ENCODE assay signal across 17 cellular contexts in the genomic region with DNA sequence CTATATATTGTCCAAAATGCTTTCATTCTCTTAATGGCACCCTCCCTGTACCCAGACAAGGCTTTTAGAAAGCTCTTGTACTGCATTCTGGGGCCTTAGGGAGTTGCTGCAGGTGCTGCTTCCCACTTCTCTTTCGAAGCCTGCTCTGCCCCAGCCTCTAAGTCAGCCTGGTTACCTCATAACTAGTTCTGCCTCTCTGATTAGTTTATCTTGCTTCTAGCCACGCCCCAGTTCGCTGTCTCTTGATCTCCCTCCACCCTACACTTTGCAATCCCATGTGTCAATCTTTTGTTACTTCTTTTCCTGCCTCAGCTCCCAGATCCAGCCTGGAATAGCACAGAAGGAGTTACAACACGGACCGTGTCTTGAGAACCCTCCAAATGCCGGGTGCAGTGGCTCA. TPM values are rescaled to one million over a fixed set of nuclear protein-coding genes. Genes with fewer than 3 reads are reported as not detected.
DNase-seq lines count a peak whose midpoint lies in the region; ATAC-seq, FAIRE-seq and TF ChIP-seq lines count a peak whose summit lies in the region.
"Had no signal": no experiment of that assay in that cellular context is flagged by ENCODE, and none has a peak within 500 bp of the region (broad histone marks: within the 10 kb centered on the region; RNA-seq: fewer than 3 reads in every experiment).

No MANE protein-coding gene starts in this region.

- H3K79me1 ChIP-seq in H1 (ENCODE audit: low read depth, low read length) (no peaks in the 10 kb centered on the region), mesenchymal stem cell (replicated peaks; ENCODE audit: low read length, poor library complexity, severe bottlenecking) (no peaks in the 10 kb centered on the region)

- H2BK120ac ChIP-seq in H1 (replicated peaks; ENCODE audit: low read depth, low read length) (no peak overlapping the region), mesenchymal stem cell (ENCODE audit: low read depth, low read length) (no peak overlapping the region)

- 92% methylated on average over 6 of the region's 6 CpGs; no CpG with 5 or more reads in 1 of the 2 experiments for WGBS in H1 (ENCODE audit: extremely low coverage in 1 of 2, insufficient coverage in 1 of 2, insufficient read length in 1 of 2, insufficient replicate concordance in 2 of 2, low coverage in 1 of 2, low lambda C conversion rate in 2 of 2, missing lambda C conversion rate in 1 of 2), 2 experiments
- 66 to 73% methylated on average over 6 of the region's 6 CpGs for WGBS in heart right ventricle, 2 donors
- 74% methylated on average over 6 of the region's 6 CpGs for WGBS in mesenchymal stem cell

- TF ChIP-seq CTCF in H1 (IDR thresholded peaks at IDR 0.05; ENCODE audit: control extremely low read depth in 1 of 3, insufficient read depth in 1 of 3, low read depth in 1 of 3, low read length in 3 of 3): no peak
- no peak for TF ChIP-seq CTCF in heart right ventricle (IDR thresholded peaks at IDR 0.05)

- CTCF ChIA-PET in H1 (lab: Charles Lee; ENCODE audit: partially characterized antibody): interaction anchor here (0.6 to 1.4 kb wide), 2 partner anchors 8 to 28 kb away, joined by 3 to 4 read pairs; no protein-coding TSS in a partner anchor

- H3K4me1 ChIP-seq in H1 (replicated peaks in 1 of 4; ENCODE audit: control insufficient read depth in 3 of 4, insufficient read depth in 4 of 4, low read length in 3 of 4): no peaks in the 10 kb centered on the region; a peak in 2 of 7 replicates
- H3K4me1 ChIP-seq in heart right ventricle: peaks cover 0 to 5% (median 0%) of the 10 kb centered on the region in 9 donors
- H3K4me1 ChIP-seq in mesenchymal stem cell (ENCODE audit: control insufficient read depth, insufficient read depth, low read depth, low read length): no peaks in the 10 kb centered on the region
- H3K4me1 ChIP-seq: SJCRH30 had no signal

- no peak for TF ChIP-seq EP300 in H1 (IDR thresholded peaks at IDR 0.05; ENCODE audit: borderline replicate concordance in 1 of 2, low read depth in 2 of 2, low read length in 2 of 2)

- no peak overlapping the region for H2BK12ac ChIP-seq in H1 (ENCODE audit: low read depth, low read length)
- no peak overlapping the region for H2BK12ac ChIP-seq in mesenchymal stem cell (ENCODE audit: low read length in 2 of 2)

- 0 out of 2 replicates have a peak overlapping the region, but pooled peaks have one; percentile 72 for H2BK15ac ChIP-seq in H1 (ENCODE audit: low read length)
- no peak overlapping the region for H2BK15ac ChIP-seq in mesenchymal stem cell (ENCODE audit: low read depth, poor library complexity, severe bottlenecking)

- intact Hi-C loops in heart right ventricle (cut with DNase I): no loop called here

- H3K4ac ChIP-seq in H1 (replicated peaks; ENCODE audit: insufficient read length, low read depth, low read length): no peak overlapping the region
- no peak overlapping the region for H3K4ac ChIP-seq in mesenchymal stem cell (ENCODE audit: low read depth in 1 of 2, low read length in 2 of 2)

- H3K4me3 ChIP-seq in H1 (ENCODE audit: extremely low read depth in 1 of 4, insufficient read depth in 2 of 4, low read depth in 3 of 4, low read length in 4 of 4): no peak overlapping the region
- H3K4me3 ChIP-seq in heart right ventricle: no peak overlapping the region
- H3K4me3 ChIP-seq in mesenchymal stem cell (ENCODE audit: insufficient read depth in 1 of 2, low read depth in 1 of 2, low read length in 2 of 2): no peak overlapping the region
- H3K4me3 ChIP-seq: SJCRH30 had no signal

- H3K18ac ChIP-seq in H1 (ENCODE audit: extremely low read depth, low read length) (no peak overlapping the region), mesenchymal stem cell (ENCODE audit: low read depth in 1 of 2, low read length in 2 of 2) (no peak overlapping the region)

- H4K5ac ChIP-seq in H1 (ENCODE audit: insufficient read length, low read depth, low read length): no peak overlapping the region

- H4K20me1 ChIP-seq in H1 (replicated peaks in 1 of 2; ENCODE audit: control insufficient read depth in 1 of 2, insufficient read depth in 2 of 2, low read length in 2 of 2): no peaks in the 10 kb centered on the region

- no peaks in the 10 kb centered on the region for H3K79me2 ChIP-seq in H1 (ENCODE audit: control insufficient read depth in 1 of 2, insufficient read depth in 2 of 2, low read length in 2 of 2)

- no peak overlapping the region for H4K91ac ChIP-seq in H1 (replicated peaks; ENCODE audit: insufficient read length, low read length)
- no peak overlapping the region for H4K91ac ChIP-seq in mesenchymal stem cell (ENCODE audit: low read length)

- DNase-seq in SIG-M5 treated with dmso at 0.1 percent for 504 hours (lab: John Stamatoyannopoulos, UW; ENCODE audit: unreplicated experiment) (peak; percentile 16), SIG-M5 (lab: John Stamatoyannopoulos, UW) (no peak), NCI-H2227 treated with DMSO at 0.1 percent for 48 hours (lab: John Stamatoyannopoulos, UW) (peak; percentile 60), H1 (ENCODE audit: low read depth in 1 of 2, low spot score in 2 of 2) (no peak), GM03348 (ENCODE audit: low spot score) (no peak), DMS79 treated with DMSO at 0.1 percent for 48 hours (lab: John Stamatoyannopoulos, UW) (no peak), heart right ventricle (no peak), mesenchymal stem cell (no peak)
- DNase-seq: Kasumi-1, NCI-H146, NCI-H2107, NCI-H446 treated with DMSO at 0.1 percent for 48 hours, NCI-H774, SJCRH30 had no signal

- H3K14ac ChIP-seq in H1 (ENCODE audit: insufficient read length) (no peak overlapping the region), mesenchymal stem cell (ENCODE audit: low read length in 2 of 2) (no peak overlapping the region)

- no peaks in the 10 kb centered on the region for H3K23me2 ChIP-seq in H1 (ENCODE audit: low read depth, low read length)

- no peak for ATAC-seq in heart right ventricle

- no peak overlapping the region for H3K56ac ChIP-seq in H1 (replicated peaks; ENCODE audit: insufficient read length, low read depth, low read length)

- H3K9ac ChIP-seq in H1 (replicated peaks in 1 of 4; ENCODE audit: extremely low read depth in 1 of 4, low read depth in 3 of 4, low read length in 3 of 4) (no peak overlapping the region), mesenchymal stem cell (ENCODE audit: low read length) (no peak overlapping the region)

- no peak for TF ChIP-seq RAD21 in H1 (IDR thresholded peaks at IDR 0.05 in 1 of 2, conservative IDR thresholded peaks at IDR 0.05 in 1 of 2; ENCODE audit: low read depth in 2 of 2, low read length in 2 of 2)

- H2BK20ac ChIP-seq in H1 (ENCODE audit: low read length): no peak overlapping the region

- H3K4me2 ChIP-seq in H1 (ENCODE audit: insufficient read depth in 1 of 2, low read depth in 2 of 2, low read length in 2 of 2): no peak overlapping the region
- H3K4me2 ChIP-seq in mesenchymal stem cell (ENCODE audit: low read length, poor library complexity, severe bottlenecking): no peak overlapping the region

- peaks cover 0 to 5% of the 10 kb centered on the region in 2 experiments; a peak in 1 of 4 replicates for H3K9me3 ChIP-seq in H1 (ENCODE audit: insufficient read depth in 2 of 2, low read depth in 1 of 2, low read length in 1 of 2)
- peaks cover 0 to 4% (median 0%) of the 10 kb centered on the region in 11 donors for H3K9me3 ChIP-seq in heart right ventricle
- no peaks in the 10 kb centered on the region for H3K9me3 ChIP-seq in mesenchymal stem cell (ENCODE audit: control insufficient read depth, low read length)

- no peak overlapping the region for H2AFZ ChIP-seq in H1 (ENCODE audit: low read length)
- H2AFZ ChIP-seq in mesenchymal stem cell (ENCODE audit: low read depth, low read length): no peak overlapping the region

- no peak for TF ChIP-seq POLR2A in H1 (IDR thresholded peaks at IDR 0.05; ENCODE audit: control extremely low read depth in 1 of 2, low read depth in 2 of 2, low read length in 2 of 2)

- H2BK5ac ChIP-seq in H1 (ENCODE audit: low read depth, low read length) (no peak overlapping the region), mesenchymal stem cell (ENCODE audit: low read depth, low read length, poor library complexity, severe bottlenecking) (no peak overlapping the region)

- H3K23ac ChIP-seq in H1 (ENCODE audit: insufficient read length) (no peak overlapping the region), mesenchymal stem cell (ENCODE audit: low read length in 2 of 2) (no peak overlapping the region)

- no peaks in the 10 kb centered on the region for H3K36me3 ChIP-seq in H1 (ENCODE audit: control insufficient read depth in 2 of 4, insufficient read depth in 4 of 4, low read length in 3 of 4)
- no peaks in the 10 kb centered on the region for H3K36me3 ChIP-seq in heart right ventricle
- H3K36me3 ChIP-seq in mesenchymal stem cell (ENCODE audit: control insufficient read depth in 1 of 2, insufficient read depth in 2 of 2, low read depth in 1 of 2, low read length in 2 of 2): no peaks in the 10 kb centered on the region
- H3K36me3 ChIP-seq: SJCRH30 had no signal

- H2AK5ac ChIP-seq in H1 (ENCODE audit: low read depth, low read length) (no peak overlapping the region), mesenchymal stem cell (ENCODE audit: low read length, severe bottlenecking) (no peak overlapping the region)

- H3K27ac ChIP-seq in H1 (ENCODE audit: low read depth, low read length) (no peak overlapping the region), heart right ventricle (no peak overlapping the region), mesenchymal stem cell (ENCODE audit: low read length, poor library complexity, severe bottlenecking) (no peak overlapping the region)
- H3K27ac ChIP-seq: C4-2B, SJCRH30 had no signal

- H4K8ac ChIP-seq in H1 (ENCODE audit: extremely low read depth, insufficient read depth, low read length): no peak overlapping the region
- H4K8ac ChIP-seq in mesenchymal stem cell (ENCODE audit: low read length): no peak overlapping the region

- H3K27me3 ChIP-seq in H1 (replicated peaks in 1 of 4; ENCODE audit: control insufficient read depth in 3 of 4, extremely low read depth in 1 of 4, insufficient read depth in 3 of 4, low read length in 3 of 4): no peaks in the 10 kb centered on the region
- H3K27me3 ChIP-seq in heart right ventricle: no peaks in the 10 kb centered on the region
- peaks cover 0 to under 1% of the 10 kb centered on the region in 2 experiments for H3K27me3 ChIP-seq in mesenchymal stem cell (ENCODE audit: control insufficient read depth in 1 of 2, insufficient read depth in 1 of 2, low read length in 2 of 2)
- H3K27me3 ChIP-seq: SJCRH30 had no signal

- POLR2A ChIA-PET in H1 (lab: Charles Lee; ENCODE audit: partially characterized antibody): interaction anchor here (1.3 kb wide), 1 partner anchor 16 kb away, joined by 4 read pairs; no protein-coding TSS in a partner anchor

- no peak for FAIRE-seq in H1 (lab: Jason Lieb, UNC)
- FAIRE-seq: A204.1, G401.6 had no signal

RNA-seq across cellular contexts. Expression of gene NCOA1, which starts 13.8 kb away (rescaled TPM):
- total RNA-seq in H1 (2021; fragmentation: NEBNext Ultra II Directional; extraction: Animal tissue kit (Norgen Biotek cat#: 25700)): 16.6 and 17.9 TPM in 2 replicates
- polyA plus RNA-seq in H1 (2011; rRNA removed) (8.3 and 12.8 TPM in 2 replicates), heart right ventricle (1 to 10 TPM; 8.6 to 9.5 TPM)
- 12.0 TPM for polyA plus RNA-seq in H1 (2011; cell fraction: cytosol; rRNA removed)
- 12.3 TPM for polyA plus RNA-seq in H1 (2011; cell fraction: nucleus; rRNA removed)
- 8.1 to 11.5 TPM (median 10.3 TPM) in 4 replicates for polyA plus RNA-seq in H1 (2012, experiment 1 of 2)
- 0.75 TPM for polyA plus RNA-seq in H1 (2012, experiment 2 of 2)
- 8.9 TPM for polyA plus RNA-seq in H1 (2013, experiment 1 of 2)
- 8.7 TPM for polyA plus RNA-seq in H1 (2013, experiment 2 of 2)
- 40.0 and 47.1 TPM in 2 replicates for polyA minus RNA-seq in H1 (2011; rRNA and poly(A)+ RNA removed)
- 15.0 TPM for polyA minus RNA-seq in H1 (2011; cell fraction: cytosol; rRNA and poly(A)+ RNA removed)
- polyA minus RNA-seq in H1 (2011; cell fraction: nucleus; rRNA and poly(A)+ RNA removed): 59.0 TPM
- total RNA-seq in heart right ventricle: 10 to 100 TPM; 28.5 to 36.7 (median 32.5) TPM
- 15.8 TPM for polyA plus RNA-seq in mesenchymal stem cell (2013, experiment 1 of 2)
- polyA plus RNA-seq in mesenchymal stem cell (2013, experiment 2 of 2): 15.6 TPM

Comparison
In these comparisons a context has a peak if more than half of its experiments do, and no peak if none do; other contexts are left out.
1. DNase-seq: peak in SIG-M5 treated with dmso at 0.1 percent for 504 hours (single experiment) and NCI-H2227 treated with DMSO at 0.1 percent for 48 hours (single experiment); none in SIG-M5 (single experiment), H1 (0 of 2), GM03348 (single experiment), DMS79 treated with DMSO at 0.1 percent for 48 hours (single experiment), heart right ventricle (0 of 2) and mesenchymal stem cell (single experiment).